In the genomic region with DNA sequence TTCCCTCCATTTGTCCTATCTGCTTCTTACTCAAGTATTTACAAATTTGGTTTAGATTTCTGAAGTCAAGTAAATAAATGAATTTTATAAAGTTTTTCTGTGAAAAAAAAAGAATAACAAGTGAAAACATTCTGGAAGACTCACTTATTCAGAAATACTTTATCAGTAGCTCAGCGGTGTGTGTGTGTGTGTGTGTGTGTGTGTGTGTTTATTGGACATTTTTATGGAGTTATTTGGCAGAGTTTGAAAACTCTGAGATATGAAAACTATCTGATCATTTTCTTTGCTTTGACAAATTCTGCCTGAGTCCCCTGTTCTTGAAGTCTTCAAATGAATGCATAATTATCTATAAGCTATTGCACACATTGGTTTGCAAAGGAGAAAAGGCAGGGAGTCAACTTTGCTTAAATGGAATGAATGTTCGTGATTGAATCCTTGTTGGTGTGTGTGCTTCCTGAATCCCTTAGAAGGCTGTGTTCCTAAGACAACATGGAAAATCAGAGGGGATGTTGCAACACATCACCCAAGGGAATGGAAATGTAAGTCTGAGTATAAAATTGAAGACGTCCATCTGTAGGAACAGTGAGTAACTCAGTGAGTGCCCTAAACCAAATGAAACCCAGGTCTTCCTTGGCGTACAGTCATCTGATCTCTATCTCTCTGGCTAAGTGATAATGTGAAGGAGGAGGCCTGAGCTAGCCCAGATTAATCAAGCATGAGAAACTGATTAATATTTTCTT, we compare ENCODE assay signal across 9 cellular contexts.
DNase-seq lines count a peak whose midpoint lies in the region; ATAC-seq and TF ChIP-seq lines count a peak whose summit lies in the region.
"Had no signal": no experiment of that assay in that cellular context is flagged by ENCODE, and none has a peak within 500 bp of the region (broad histone marks: within the 10 kb centered on the region; RNA-seq: fewer than 3 reads in every experiment).

No MANE protein-coding gene starts in this region.

- H3K36me3 ChIP-seq in fibroblast of lung (ENCODE audit: control insufficient read depth, insufficient read depth, low read length) (no peaks in the 10 kb centered on the region), ovary (no peaks in the 10 kb centered on the region), HAP-1 (replicated peaks) (no peaks in the 10 kb centered on the region)

- H3K4me3 ChIP-seq in LNCaP clone FGC (ENCODE audit: low read depth, low read length) (peak overlapping the region; percentile 14; the same call in 1 of the 2 replicates), fibroblast of lung (replicated peaks in 1 of 4; ENCODE audit: control extremely low read depth in 1 of 4, insufficient read depth in 1 of 4, low read depth in 3 of 4, low read length in 4 of 4) (no peak overlapping the region), ovary (no peak overlapping the region), HAP-1 (no peak overlapping the region)

- intact Hi-C loops in ovary (cut with DNase I), result no loop called here

- 12 to 24% (median 14%) methylated on average over 4 of the region's 4 CpGs for WGBS in ovary, 3 donors

- H3K9ac ChIP-seq in fibroblast of lung (ENCODE audit: insufficient read depth, low read length), result no peak overlapping the region

- H3K27ac ChIP-seq in fibroblast of lung (ENCODE audit: insufficient read depth, low read length), result no peak overlapping the region
- no peak overlapping the region for H3K27ac ChIP-seq in ovary
- H3K27ac ChIP-seq in caudate nucleus (ENCODE audit: low read depth, low read length), result no peak overlapping the region

- H2AFZ ChIP-seq in fibroblast of lung (ENCODE audit: low read length), result peak overlapping the region; percentile 13

- H3K4me1 ChIP-seq in fibroblast of lung (ENCODE audit: control insufficient read depth, extremely low read depth, insufficient read depth, low read length) (peaks cover 3% of the 10 kb centered on the region), ovary (ENCODE audit: insufficient read depth) (no peaks in the 10 kb centered on the region), HAP-1 (no peaks in the 10 kb centered on the region)

- no peaks in the 10 kb centered on the region for H3K9me3 ChIP-seq in fibroblast of lung (ENCODE audit: control insufficient read depth, insufficient read depth, low read depth, low read length)
- H3K9me3 ChIP-seq in ovary, result no peaks in the 10 kb centered on the region
- H3K9me3 ChIP-seq in HAP-1, result no peaks in the 10 kb centered on the region

- DNase-seq in EH (ENCODE audit: low read depth) (peak; percentile 97), LNCaP clone FGC (ENCODE audit: low read depth) (peak; percentile 84), fibroblast of lung (ENCODE audit: low read depth in 2 of 2) (peak; percentile 68 to 98), ovary (peak in 4 of 5 donors; percentile 24 to 72 (median 43)), HAP-1 (ENCODE audit: low spot score in 2 of 2) (no peak), caudate nucleus (lab: John Stamatoyannopoulos, UW) (no peak)
- DNase-seq in stimulated activated CD4-positive, alpha-beta T cell treated with anti-CD3 and anti-CD28 coated beads, Interleukin-2, amount 100 ng/mL, for 24 hours, result no peak
- DNase-seq: activated CD4-positive, alpha-beta T cell treated with anti-CD3 and anti-CD28 coated beads, Interleukin-2, amount 50 U/mL, for 48 hours had no signal

- in situ Hi-C loops in HAP-1 (cut with MboI; ENCODE audit: low sequenced_read_pairs), result no loop called here

- H3K79me2 ChIP-seq in fibroblast of lung (ENCODE audit: control insufficient read depth, insufficient read depth, low read length), result no peaks in the 10 kb centered on the region

- TF ChIP-seq CTCF in LNCaP clone FGC (IDR thresholded peaks at IDR 0.05; ENCODE audit: control insufficient read depth, extremely low read depth, insufficient read depth) (no peak), fibroblast of lung (conservative IDR thresholded peaks at IDR 0.05 in 1 of 2, IDR thresholded peaks at IDR 0.05 in 1 of 2; ENCODE audit: low read depth in 1 of 2, low read length in 2 of 2) (no peak), ovary (IDR thresholded peaks at IDR 0.05) (no peak)

- H3K4me2 ChIP-seq in fibroblast of lung (ENCODE audit: extremely low read depth, insufficient read depth, low read length), result peak overlapping the region; percentile 68

- H3K27me3 ChIP-seq in fibroblast of lung (ENCODE audit: control insufficient read depth, insufficient read depth, low read length) (no peaks in the 10 kb centered on the region), ovary (no peaks in the 10 kb centered on the region), HAP-1 (ENCODE audit: low read depth) (no peaks in the 10 kb centered on the region)

- no peaks in the 10 kb centered on the region for H4K20me1 ChIP-seq in fibroblast of lung (ENCODE audit: control insufficient read depth, extremely low read depth, insufficient read depth, low read length)

- TF ChIP-seq POLR2A in ovary (IDR thresholded peaks at IDR 0.05), result no peak

- no peak for TF ChIP-seq EP300 in ovary (IDR thresholded peaks at IDR 0.05)

- ATAC-seq in esophagus mucosa, result no peak

Comparison
In these comparisons a context has a peak if more than half of its experiments do, and no peak if none do; other contexts are left out.
1. DNase-seq: peak in EH (single experiment), LNCaP clone FGC (single experiment), fibroblast of lung (2 of 2) and ovary (4 of 5); none in stimulated activated CD4-positive, alpha-beta T cell treated with anti-CD3 and anti-CD28 coated beads, Interleukin-2, amount 100 ng/mL, for 24 hours (0 of 2), HAP-1 (0 of 2) and caudate nucleus (0 of 61).